8 cellular contexts compared by ENCODE assay signal in genomic region chr3:88058593-88059379, GRCh38. TPM values are rescaled to one million over a fixed set of nuclear protein-coding genes. Genes with fewer than 3 reads are reported as not detected.
DNase-seq lines count a peak whose midpoint lies in the region; ATAC-seq and TF ChIP-seq lines count a peak whose summit lies in the region.

Gene CGGBP1, minus strand, starts transcription at chr3:88059005. Its CDS starts 3,029 bp downstream, at chr3:88055976.
Gene ZNF654, plus strand, starts transcription at chr3:88059255. Its CDS starts 65 bp downstream, at chr3:88059320.

- H3K27me3 ChIP-seq in gastroesophageal sphincter = no peaks in the 10 kb centered on the region
- H3K27me3 ChIP-seq in neutrophil = no peaks in the 10 kb centered on the region

- H3K27me3 Mint-ChIP-seq in HFFc6 (ENCODE audit: insufficient read depth) = peaks cover 2% of the 10 kb centered on the region; the same call in 1 of the 2 replicates
- H3K27me3 Mint-ChIP-seq in activated naive CD4-positive, alpha-beta T cell treated with anti-CD3 and anti-CD28 coated beads, Interleukin-2, amount 10 ng/mL, durations not matched to agents 7 days and 5 days = no peaks in the 10 kb centered on the region

- 0 to 1% methylated on average over 13 to 22 of the region's 76 CpGs for WGBS in gastroesophageal sphincter (ENCODE audit: low coverage in 1 of 2), 2 donors

- ATAC-seq in gastroesophageal sphincter = peak; percentile 97

- TF ChIP-seq EP300 in gastroesophageal sphincter (IDR thresholded peaks at IDR 0.05) = no peak

- TF ChIP-seq POLR2A in NB4 (IDR thresholded peaks at IDR 0.05; ENCODE audit: extremely low read depth, insufficient read length) = peak; percentile 77
- TF ChIP-seq POLR2A in gastroesophageal sphincter (IDR thresholded peaks at IDR 0.05) = peak; percentile 58 to 78

- H3K4me1 ChIP-seq in gastroesophageal sphincter (peaks cover 7 to 64% (median 17%) of the 10 kb centered on the region in 3 donors), neutrophil (ENCODE audit: control insufficient read depth in 1 of 2, insufficient read depth in 1 of 2, low read depth in 1 of 2, low read length in 1 of 2) (peaks cover 44 to 47% of the 10 kb centered on the region in 2 experiments)

- no peaks in the 10 kb centered on the region for H3K9me3 ChIP-seq in SK-N-MC (ENCODE audit: low read depth, low read length)
- no peaks in the 10 kb centered on the region for H3K9me3 ChIP-seq in gastroesophageal sphincter
- H3K9me3 ChIP-seq in neutrophil = no peaks in the 10 kb centered on the region

- H3K27ac Mint-ChIP-seq in HFFc6 = peak within 1 kb of the TSS; percentile 91
- peak within 1 kb of the TSS; percentile 97 for H3K27ac Mint-ChIP-seq in activated naive CD4-positive, alpha-beta T cell treated with anti-CD3 and anti-CD28 coated beads, Interleukin-2, amount 10 ng/mL, durations not matched to agents 7 days and 5 days

- H3K27ac ChIP-seq in SK-N-MC (peak within 1 kb of the TSS; percentile 97), gastroesophageal sphincter (peak within 1 kb of the TSS; percentile 96 to 97 (median 96)), neutrophil (peak within 1 kb of the TSS; percentile 96), substantia nigra (ENCODE audit: low read depth, low read length, poor library complexity, severe bottlenecking) (peak within 1 kb of the TSS; percentile 91)

- TF ChIP-seq CTCF in HFFc6 (IDR thresholded peaks at IDR 0.05) (no peak), NB4 (IDR thresholded peaks at IDR 0.05; ENCODE audit: low read depth, low read length) (no peak), gastroesophageal sphincter (IDR thresholded peaks at IDR 0.05) (peak in 1 of 4 experiments; percentile 11), neutrophil (IDR thresholded peaks at IDR 0.05) (peak; percentile 24)

- CTCF ChIA-PET in activated naive CD4-positive, alpha-beta T cell treated with anti-CD3 and anti-CD28 coated beads, Interleukin-2, amount 10 ng/mL, durations not matched to agents 7 days and 5 days (lab: Charles Lee) = interaction anchor here (0.7 to 1.4 kb wide), 4 partner anchors 27 to 89 kb away, joined by 3 read pairs; no protein-coding TSS in a partner anchor

- no peaks in the 10 kb centered on the region for H3K9me3 Mint-ChIP-seq in HFFc6
- H3K9me3 Mint-ChIP-seq in activated naive CD4-positive, alpha-beta T cell treated with anti-CD3 and anti-CD28 coated beads, Interleukin-2, amount 10 ng/mL, durations not matched to agents 7 days and 5 days = no peaks in the 10 kb centered on the region

- peak within 1 kb of the TSS; percentile 92 for H3K9ac ChIP-seq in SK-N-MC (ENCODE audit: insufficient read length)

- peaks cover 53% of the 10 kb centered on the region for H3K4me1 Mint-ChIP-seq in HFFc6 (ENCODE audit: low read depth)
- peaks cover 46% of the 10 kb centered on the region for H3K4me1 Mint-ChIP-seq in activated naive CD4-positive, alpha-beta T cell treated with anti-CD3 and anti-CD28 coated beads, Interleukin-2, amount 10 ng/mL, durations not matched to agents 7 days and 5 days

- H3K36me3 Mint-ChIP-seq in HFFc6 (ENCODE audit: low read depth) = peaks cover 27% of the 10 kb centered on the region
- H3K36me3 Mint-ChIP-seq in activated naive CD4-positive, alpha-beta T cell treated with anti-CD3 and anti-CD28 coated beads, Interleukin-2, amount 10 ng/mL, durations not matched to agents 7 days and 5 days = peaks cover 43% of the 10 kb centered on the region

- H3K4me3 Mint-ChIP-seq in HFFc6 = peak within 1 kb of the TSS; percentile 98
- H3K4me3 Mint-ChIP-seq in activated naive CD4-positive, alpha-beta T cell treated with anti-CD3 and anti-CD28 coated beads, Interleukin-2, amount 10 ng/mL, durations not matched to agents 7 days and 5 days = peak within 1 kb of the TSS; percentile 90

- DNase-seq in GM04503 (ENCODE audit: low read depth) (peak; percentile 95), HFFc6 (peak; percentile 99), NB4 (ENCODE audit: low read depth) (peak; percentile 98), SK-N-MC (ENCODE audit: low read depth, low spot score) (peak; percentile 95), substantia nigra (lab: John Stamatoyannopoulos, UW) (peak; percentile 88 to 99 (median 97))
- DNase-seq in activated naive CD4-positive, alpha-beta T cell treated with anti-CD3 and anti-CD28 coated beads, Interleukin-2, amount 10 ng/mL, durations not matched to agents 7 days and 5 days = peak; percentile 99

- peaks cover 49% of the 10 kb centered on the region for H3K36me3 ChIP-seq in SK-N-MC (ENCODE audit: insufficient read depth, low read length)
- peaks cover 5 to 29% of the 10 kb centered on the region in 2 donors for H3K36me3 ChIP-seq in gastroesophageal sphincter
- H3K36me3 ChIP-seq in neutrophil = peaks cover 24% of the 10 kb centered on the region

- H3K4me3 ChIP-seq in NB4 (ENCODE audit: low read depth, low read length) = peak within 1 kb of the TSS; percentile 92
- H3K4me3 ChIP-seq in SK-N-MC = peak within 1 kb of the TSS; percentile 95
- peak within 1 kb of the TSS; percentile 85 to 97 for H3K4me3 ChIP-seq in gastroesophageal sphincter
- peak within 1 kb of the TSS; percentile 87 to 94 for H3K4me3 ChIP-seq in neutrophil (ENCODE audit: low read depth in 1 of 2, low read length in 1 of 2)

RNA-seq across cellular contexts. Expression of gene CGGBP1, which starts in this region (rescaled TPM):
- 10 to 100 TPM; 54.7 to 75.0 (median 60.9) TPM for total RNA-seq in HFFc6 (2021; fragmentation: NEBNext Ultra II Directional; extraction: Animal tissue kit (Norgen Biotek cat#: 25700))
- total RNA-seq in gastroesophageal sphincter = 10 to 100 TPM; 53.8 to 95.3 (median 67.8) TPM

RNA-seq across cellular contexts. Expression of gene ZNF654, which starts in this region (rescaled TPM):
- total RNA-seq in HFFc6 (2021; fragmentation: NEBNext Ultra II Directional; extraction: Animal tissue kit (Norgen Biotek cat#: 25700)) = 10 to 100 TPM; 11.5 to 15.5 (median 14.4) TPM
- 10 to 100 TPM; 12.0 to 25.4 (median 13.3) TPM for total RNA-seq in gastroesophageal sphincter

Comparison
In these comparisons a context has a peak if more than half of its experiments do, and no peak if none do; other contexts are left out.
1. Peak in every context shown above with its lines: DNase-seq, ATAC-seq, H3K4me3 ChIP-seq and H3K27ac ChIP-seq.